Comparison of ENCODE assay signal across 27 cellular contexts in genomic region chr16:79137528-79137927, GRCh38.
"Had no signal": no experiment of that assay in that cellular context is flagged by ENCODE, and none has a peak within 500 bp of the region (broad histone marks: within the 10 kb centered on the region; RNA-seq: fewer than 3 reads in every experiment).

No MANE protein-coding gene starts in this region.

- H3K4me1 ChIP-seq: left lung, pancreas, prostate gland, spleen, testis, upper lobe of left lung had no signal

- H3K27ac Mint-ChIP-seq: mesothelial cell of epicardium; stimulated activated effector memory CD8-positive, alpha-beta T cell treated with anti-CD3 and anti-CD28 coated beads, Interleukin-12 subunit alpha, Interleukin-12 subunit beta, amount 100 ng/mL, for 72 hours had no signal

- H3K4me3 Mint-ChIP-seq: mesothelial cell of epicardium; naive B cell; natural killer cell; stimulated activated effector memory CD8-positive, alpha-beta T cell treated with anti-CD3 and anti-CD28 coated beads, Interleukin-12 subunit alpha, Interleukin-12 subunit beta, amount 100 ng/mL, for 72 hours had no signal

- H3K27me3 ChIP-seq: heart left ventricle, left lung, pancreas, sigmoid colon, spleen, stomach, testis, thyroid gland, transverse colon, upper lobe of left lung had no signal

- H3K9me3 ChIP-seq: heart left ventricle, left lung, pancreas, prostate gland, sigmoid colon, spleen, stomach, testis, thyroid gland, transverse colon, upper lobe of left lung had no signal

- H3K27ac ChIP-seq: heart left ventricle, left lung, pancreas, prostate gland, sigmoid colon, spleen, stomach, testis, thyroid gland, transverse colon, upper lobe of left lung had no signal

- H3K9me3 Mint-ChIP-seq: mesothelial cell of epicardium; naive B cell; natural killer cell; stimulated activated effector memory CD8-positive, alpha-beta T cell treated with anti-CD3 and anti-CD28 coated beads, Interleukin-12 subunit alpha, Interleukin-12 subunit beta, amount 100 ng/mL, for 72 hours had no signal

- H3K4me3 ChIP-seq: heart left ventricle, left lung, lung, pancreas, prostate gland, sigmoid colon, spleen, stomach, testis, thyroid gland, transverse colon, upper lobe of left lung had no signal

- H3K27me3 Mint-ChIP-seq: naive B cell had no signal

- ATAC-seq: left cardiac atrium; left lung; natural killer cell; pancreas; right cardiac atrium; stimulated activated effector memory CD8-positive, alpha-beta T cell treated with anti-CD3 and anti-CD28 coated beads, Interleukin-12 subunit alpha, Interleukin-12 subunit beta, amount 100 ng/mL, for 72 hours had no signal

- H3K36me3 ChIP-seq: heart left ventricle, left lung, pancreas, prostate gland, sigmoid colon, spleen, stomach, thyroid gland, transverse colon, upper lobe of left lung had no signal

- DNase-seq: glutamatergic neuron; heart left ventricle; kidney glomerular epithelial cell; left cardiac atrium; left lung; mesendoderm; naive B cell; natural killer cell; nucleus accumbens; pancreas; posterior cingulate gyrus; retina; right cardiac atrium; sigmoid colon; small intestine; spleen; stimulated activated CD4-positive, alpha-beta T cell treated with anti-CD3 and anti-CD28 coated beads, Interleukin-4, amount 100 ng/mL, for 24 hours; stimulated activated naive CD4-positive, alpha-beta T cell treated with Interleukin-2 at 50 U/mL for 16 hours; stomach; testis; thyroid gland; transverse colon; upper lobe of left lung had no signal

- H3K4me1 Mint-ChIP-seq: naive B cell; stimulated activated effector memory CD8-positive, alpha-beta T cell treated with anti-CD3 and anti-CD28 coated beads, Interleukin-12 subunit alpha, Interleukin-12 subunit beta, amount 100 ng/mL, for 72 hours had no signal
